In genomic region chr15:80159811-80160569, GRCh38 we compare ENCODE assay signal across 12 cellular contexts. TPM values are rescaled to one million over a fixed set of nuclear protein-coding genes. Genes with fewer than 3 reads are reported as not detected.
DNase-seq lines count a peak whose midpoint lies in the region; ATAC-seq and TF ChIP-seq lines count a peak whose summit lies in the region.
"Had no signal": no experiment of that assay in that cellular context is flagged by ENCODE, and none has a peak within 500 bp of the region (broad histone marks: within the 10 kb centered on the region; RNA-seq: fewer than 3 reads in every experiment).

No MANE protein-coding gene starts in this region.

- peaks cover 51% of the 10 kb centered on the region for H3K4me1 Mint-ChIP-seq in CD14-positive monocyte
- peaks cover 26% of the 10 kb centered on the region for H3K4me1 Mint-ChIP-seq in activated naive CD8-positive, alpha-beta T cell treated with anti-CD3 and anti-CD28 coated beads, Interleukin-2, amount 10 ng/mL, durations not matched to agents 7 days and 5 days
- peaks cover 26% of the 10 kb centered on the region for H3K4me1 Mint-ChIP-seq in mesothelial cell of epicardium

- no peak overlapping the region for H3K27ac ChIP-seq in foreskin keratinocyte
- H3K27ac ChIP-seq: tibial artery had no signal

- POLR2A ChIA-PET in activated naive CD8-positive, alpha-beta T cell treated with anti-CD3 and anti-CD28 coated beads, Interleukin-2, amount 10 ng/mL, durations not matched to agents 7 days and 5 days (lab: Charles Lee): interaction anchor here (0.8 to 2.1 kb wide), 6 partner anchors 8 to 264 kb away, joined by 3 to 15 read pairs (median 3); partner anchors contain the start of gene ZFAND6

- ATAC-seq in HG02642 (IDR thresholded peaks at IDR 0.05; ENCODE audit: poor library complexity, unreplicated experiment): peak; percentile 43
- no peak for ATAC-seq in activated naive CD8-positive, alpha-beta T cell treated with anti-CD3 and anti-CD28 coated beads, Interleukin-2, amount 10 ng/mL, durations not matched to agents 7 days and 5 days (ENCODE audit: low read depth)
- no peak for ATAC-seq in HG02588 (IDR thresholded peaks at IDR 0.05; ENCODE audit: unreplicated experiment)
- no peak for ATAC-seq in foreskin keratinocyte
- no peak for ATAC-seq in HG02973 (IDR thresholded peaks at IDR 0.05; ENCODE audit: unreplicated experiment)

- intact Hi-C loops in CD14-positive monocyte (cut with micrococcal nuclease): loop anchor here (5.0 to 10.0 kb wide), 2 partner anchors 103 to 1285 kb away; partner anchors contain the start of genes MORF4L1 (in 1 of the 2) and ZFAND6 (in 1 of the 2)

- H3K9me3 Mint-ChIP-seq in CD14-positive monocyte: peaks cover 0 to 6% (median 1%) of the 10 kb centered on the region in 7 donors
- H3K9me3 Mint-ChIP-seq in activated naive CD8-positive, alpha-beta T cell treated with anti-CD3 and anti-CD28 coated beads, Interleukin-2, amount 10 ng/mL, durations not matched to agents 7 days and 5 days: peaks cover 2% of the 10 kb centered on the region
- no peaks in the 10 kb centered on the region for H3K9me3 Mint-ChIP-seq in mesothelial cell of epicardium
- H3K9me3 Mint-ChIP-seq: brain had no signal

- no peaks in the 10 kb centered on the region for H3K4me1 ChIP-seq in foreskin keratinocyte
- H3K4me1 ChIP-seq: Caco-2 had no signal

- DNase-seq in CD14-positive monocyte (ENCODE audit: low spot score): no peak
- no peak for DNase-seq in activated naive CD8-positive, alpha-beta T cell treated with anti-CD3 and anti-CD28 coated beads, Interleukin-2, amount 10 ng/mL, durations not matched to agents 7 days and 5 days
- no peak for DNase-seq in mesothelial cell of epicardium (ENCODE audit: low spot score in 2 of 2, unreplicated experiment in 2 of 2)
- DNase-seq in foreskin keratinocyte: no peak
- no peak for DNase-seq in activated CD4-positive, CD25-positive, alpha-beta regulatory T cell treated with anti-CD3 and anti-CD28 coated beads, Interleukin-2, amount 50 U/mL, for 72 hours
- DNase-seq: Caco-2, NCI-H2227 treated with DMSO at 0.1 percent for 48 hours had no signal

- H3K27me3 ChIP-seq in foreskin keratinocyte: no peaks in the 10 kb centered on the region
- H3K27me3 ChIP-seq: tibial artery had no signal

- H3K27ac Mint-ChIP-seq in CD14-positive monocyte: peak overlapping the region; percentile 85 to 94 (median 91)
- peak overlapping the region; percentile 89 for H3K27ac Mint-ChIP-seq in activated naive CD8-positive, alpha-beta T cell treated with anti-CD3 and anti-CD28 coated beads, Interleukin-2, amount 10 ng/mL, durations not matched to agents 7 days and 5 days
- peak overlapping the region; percentile 30 for H3K27ac Mint-ChIP-seq in mesothelial cell of epicardium

- H3K27me3 Mint-ChIP-seq in CD14-positive monocyte (ENCODE audit: low read depth in 3 of 3) (peaks cover 0 to 3% (median 0%) of the 10 kb centered on the region in 3 donors), mesothelial cell of epicardium (ENCODE audit: low read depth) (no peaks in the 10 kb centered on the region)
- H3K27me3 Mint-ChIP-seq in activated naive CD8-positive, alpha-beta T cell treated with anti-CD3 and anti-CD28 coated beads, Interleukin-2, amount 10 ng/mL, durations not matched to agents 7 days and 5 days: no peaks in the 10 kb centered on the region
- H3K27me3 Mint-ChIP-seq: brain had no signal

- no peak overlapping the region for H3K4me3 Mint-ChIP-seq in CD14-positive monocyte
- no peak overlapping the region for H3K4me3 Mint-ChIP-seq in activated naive CD8-positive, alpha-beta T cell treated with anti-CD3 and anti-CD28 coated beads, Interleukin-2, amount 10 ng/mL, durations not matched to agents 7 days and 5 days
- H3K4me3 Mint-ChIP-seq in mesothelial cell of epicardium: no peak overlapping the region
- H3K4me3 Mint-ChIP-seq: brain had no signal

- TF ChIP-seq CTCF in CD14-positive monocyte (IDR thresholded peaks at IDR 0.05) (no peak), mesothelial cell of epicardium (IDR thresholded peaks at IDR 0.05; ENCODE audit: unreplicated experiment) (no peak), foreskin keratinocyte (conservative IDR thresholded peaks at IDR 0.05) (no peak)

- H3K36me3 Mint-ChIP-seq in CD14-positive monocyte: peaks cover 37 to 49% of the 10 kb centered on the region in 2 donors
- H3K36me3 Mint-ChIP-seq in activated naive CD8-positive, alpha-beta T cell treated with anti-CD3 and anti-CD28 coated beads, Interleukin-2, amount 10 ng/mL, durations not matched to agents 7 days and 5 days: peaks cover 50% of the 10 kb centered on the region
- H3K36me3 Mint-ChIP-seq in mesothelial cell of epicardium: peaks cover 39% of the 10 kb centered on the region

RNA-seq across cellular contexts. Expression of gene FAH, which starts 7.2 kb away (rescaled TPM):
- polyA plus RNA-seq in CD14-positive monocyte (10 to 100 TPM; 24.0 to 25.4 TPM), foreskin keratinocyte (26.2 and 33.4 TPM in 2 replicates)
- total RNA-seq in activated naive CD8-positive, alpha-beta T cell treated with anti-CD3 and anti-CD28 coated beads, Interleukin-2, amount 10 ng/mL, durations not matched to agents 7 days and 5 days: 10 to 100 TPM; 32.0 to 34.6 TPM
- total RNA-seq in mesothelial cell of epicardium (34.2 to 40.4 TPM (median 39.7 TPM) in 3 replicates), foreskin keratinocyte (21.8 and 25.8 TPM in 2 replicates)

Comparison
In these comparisons a context has a peak if more than half of its experiments do, and no peak if none do; other contexts are left out.
1. H3K27ac Mint-ChIP-seq: peak in every context shown above with its lines; median percentile 91 in CD14-positive monocyte; 89 in activated naive CD8-positive, alpha-beta T cell treated with anti-CD3 and anti-CD28 coated beads, Interleukin-2, amount 10 ng/mL, durations not matched to agents 7 days and 5 days; 30 in mesothelial cell of epicardium.